In the genomic region with DNA sequence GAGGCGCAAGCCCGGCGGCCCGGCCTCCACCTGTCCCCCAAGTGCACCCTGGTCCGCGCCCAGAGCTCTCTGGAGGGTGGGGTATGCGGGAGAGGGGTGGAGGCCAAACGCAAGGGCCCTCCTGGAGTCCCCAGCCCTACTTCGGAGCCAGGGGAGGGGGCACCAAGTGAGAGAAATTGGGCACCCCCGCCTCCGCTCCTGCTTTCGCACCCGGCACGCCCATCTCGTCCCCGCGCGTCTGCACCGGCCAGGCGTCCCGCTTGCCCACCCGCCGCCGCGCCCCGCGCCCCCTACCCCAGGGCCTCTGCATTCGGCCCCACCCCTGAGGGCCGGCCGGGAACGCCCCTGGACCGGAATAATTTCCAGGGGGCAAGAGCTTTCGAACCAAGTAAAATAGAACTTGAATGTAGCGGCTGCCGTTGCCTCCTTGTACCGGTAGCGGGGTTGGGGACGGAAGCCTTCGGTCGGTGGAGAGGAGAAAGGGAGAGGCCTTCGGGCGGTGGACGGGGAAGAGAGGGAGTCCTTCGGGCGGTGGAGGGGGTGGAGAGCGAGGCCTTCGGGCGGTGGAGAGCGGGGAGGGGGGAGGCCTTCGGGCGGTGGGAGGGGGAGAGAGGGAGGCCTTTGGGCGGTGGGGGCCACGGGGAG, we compare ENCODE assay signal across 8 cellular contexts. TPM values are rescaled to one million over a fixed set of nuclear protein-coding genes. Genes with fewer than 3 reads are reported as not detected.
A peak's percentile ranks its signal among the peaks of the same experiment; 100 is the strongest.
DNase-seq lines count a peak whose midpoint lies in the region; ATAC-seq and TF ChIP-seq lines count a peak whose summit lies in the region.

No MANE protein-coding gene starts in this region.

- TF ChIP-seq POLR2A in suprapubic skin (IDR thresholded peaks at IDR 0.05), result no peak

- H3K4me1 ChIP-seq in SJCRH30 (no peaks in the 10 kb centered on the region; the same call in 1 of the 2 replicates), lung (ENCODE audit: control insufficient read depth in 2 of 2, insufficient read depth in 2 of 2, low read length in 2 of 2) (peaks cover 3 to 22% of the 10 kb centered on the region in 2 donors), suprapubic skin (peaks cover 62% of the 10 kb centered on the region)

- H3K9me3 ChIP-seq in SJCRH30 (replicated peaks) (no peaks in the 10 kb centered on the region), lung (ENCODE audit: control insufficient read depth in 2 of 2, insufficient read depth in 1 of 2, low read length in 1 of 2) (peaks cover 0 to 3% of the 10 kb centered on the region in 2 donors), suprapubic skin (no peaks in the 10 kb centered on the region)

- DNase-seq in GM06990 (ENCODE audit: extremely low read depth, insufficient read length), result no peak
- peak; percentile 23 for DNase-seq in HPDE6-E6E7 (ENCODE audit: extremely low spot score)
- DNase-seq in SJCRH30, result no peak
- peak; percentile 54 for DNase-seq in choroid plexus epithelial cell (ENCODE audit: low read depth)
- no peak for DNase-seq in lung (ENCODE audit: low spot score)
- peak in 1 of 2 donors; percentile 78 for DNase-seq in suprapubic skin (ENCODE audit: low spot score in 2 of 2)
- DNase-seq in activated gamma-delta T cell (lab: John Stamatoyannopoulos, UW), result no peak

- TF ChIP-seq EP300 in suprapubic skin (IDR thresholded peaks at IDR 0.05), result no peak

- H3K4me3 ChIP-seq in GM06990 (replicated peaks; ENCODE audit: low read depth, low read length) (peak overlapping the region; percentile 87), SJCRH30 (peak overlapping the region; percentile 69), choroid plexus epithelial cell (ENCODE audit: low read depth, low read length) (peak overlapping the region; percentile 91), lung (peak overlapping the region; percentile 38), suprapubic skin (peak overlapping the region; percentile 72)

- 1% methylated on average over 43 to 53 of the region's 53 CpGs for WGBS in lung, 2 donors
- WGBS in suprapubic skin, result 1% methylated on average over 33 of the region's 53 CpGs

- H3K36me3 ChIP-seq in GM06990 (ENCODE audit: control insufficient read depth, insufficient read depth, low read length), result peaks cover 19% of the 10 kb centered on the region
- no peaks in the 10 kb centered on the region for H3K36me3 ChIP-seq in SJCRH30
- peaks cover 0 to 6% of the 10 kb centered on the region in 2 donors for H3K36me3 ChIP-seq in lung (ENCODE audit: control insufficient read depth in 2 of 2, insufficient read depth in 2 of 2, low read length in 2 of 2)
- peaks cover 5% of the 10 kb centered on the region for H3K36me3 ChIP-seq in suprapubic skin

- H3K27me3 ChIP-seq in GM06990 (replicated peaks; ENCODE audit: control insufficient read depth, insufficient read depth, low read length) (no peaks in the 10 kb centered on the region), SJCRH30 (no peaks in the 10 kb centered on the region), lung (ENCODE audit: control insufficient read depth, insufficient read depth) (peaks cover 8% of the 10 kb centered on the region), suprapubic skin (peaks cover 37% of the 10 kb centered on the region)

- H3K27ac ChIP-seq in SJCRH30 (peak overlapping the region; percentile 42), lung (ENCODE audit: low read depth in 1 of 2, low read length in 1 of 2) (peak overlapping the region; percentile 78 to 88), suprapubic skin (peak overlapping the region; percentile 85)

- ATAC-seq in lung (ENCODE audit: insufficient read depth, low FRiP score) (peak; percentile 1), GM21825 (IDR thresholded peaks at IDR 0.05; ENCODE audit: unreplicated experiment) (no peak)

- TF ChIP-seq CTCF in GM06990 (IDR thresholded peaks at IDR 0.05; ENCODE audit: insufficient read depth, low read length, poor library complexity, severe bottlenecking) (no peak), choroid plexus epithelial cell (conservative IDR thresholded peaks at IDR 0.05; ENCODE audit: low read depth, low read length) (no peak), lung (IDR thresholded peaks at IDR 0.05; ENCODE audit: control extremely low read depth, extremely low read depth) (no peak), suprapubic skin (IDR thresholded peaks at IDR 0.05) (no peak)

RNA-seq across cellular contexts. Expression of gene PHPT1, which starts 0.7 kb away (rescaled TPM):
- 79.9 and 109 TPM in 2 replicates for total RNA-seq in SJCRH30 (2014; rRNA removed; shearing (Covaris generic))
- total RNA-seq in lung (100 to 1,000 TPM in 1 of 2 donors, 10 to 100 TPM in 1; 75.0 to 124 TPM), suprapubic skin (10 to 100 TPM; 41.9 to 64.2 (median 46.6) TPM)
- 100 to 1,000 TPM; 110 to 195 TPM for polyA plus RNA-seq in lung

RNA-seq across cellular contexts. Expression of gene MAMDC4, which starts 3.6 kb away (rescaled TPM):
- 1.9 and 4.4 TPM in 2 replicates for total RNA-seq in SJCRH30 (2014; rRNA removed; shearing (Covaris generic))
- total RNA-seq in lung (10 to 100 TPM in 1 of 2 donors, 1 to 10 TPM in 1; 5.6 to 13.2 TPM), suprapubic skin (1 to 10 TPM; 1.3 to 3.9 (median 1.8) TPM)
- polyA plus RNA-seq in lung, result 1 to 10 TPM; 7.0 to 7.3 TPM

RNA-seq across cellular contexts. Expression of gene AJM1, which starts 6.2 kb away (rescaled TPM):
- total RNA-seq in SJCRH30 (2014; rRNA removed; shearing (Covaris generic)), result 0.35 and 0.77 TPM in 2 replicates
- total RNA-seq in lung (1 to 10 TPM; 1.6 to 4.3 TPM), suprapubic skin (1 to 10 TPM; 1.6 to 3.1 (median 2.2) TPM)
- polyA plus RNA-seq in lung, result 1 to 10 TPM; 1.1 to 1.3 TPM

RNA-seq across cellular contexts. Expression of gene EDF1, which starts 17.6 kb away (rescaled TPM):
- total RNA-seq in SJCRH30 (2014; rRNA removed; shearing (Covaris generic)), result 410 and 447 TPM in 2 replicates
- 100 to 1,000 TPM; 283 to 298 TPM for total RNA-seq in lung
- 100 to 1,000 TPM; 308 to 670 TPM for polyA plus RNA-seq in lung
- 100 to 1,000 TPM; 236 to 328 (median 311) TPM for total RNA-seq in suprapubic skin

RNA-seq across cellular contexts. Expression of gene TRAF2, which starts 37.8 kb away (rescaled TPM):
- 19.5 and 23.6 TPM in 2 replicates for total RNA-seq in SJCRH30 (2014; rRNA removed; shearing (Covaris generic))
- 10 to 100 TPM; 17.2 to 19.1 TPM for total RNA-seq in lung
- 10 to 100 TPM; 11.3 to 13.2 TPM for polyA plus RNA-seq in lung
- total RNA-seq in suprapubic skin, result 10 to 100 TPM in 2 of 4 donors, 1 to 10 TPM in 2; 8.6 to 16.1 (median 10.5) TPM

Comparison
In these comparisons a context has a peak if more than half of its experiments do, and no peak if none do; other contexts are left out.
1. DNase-seq: peak in HPDE6-E6E7 (single experiment) and choroid plexus epithelial cell (single experiment); none in GM06990 (single experiment), SJCRH30 (0 of 2), lung (single experiment) and activated gamma-delta T cell (single experiment).
2. H3K4me3 ChIP-seq: peak in every context shown above with its lines; median percentile 91 in choroid plexus epithelial cell; 87 in GM06990; 72 in suprapubic skin; 69 in SJCRH30; 38 in lung.
3. Peak in every context shown above with its lines, with median percentiles within 50 percentile points of each other: H3K27ac ChIP-seq.